ENCODE assay signal across 8 cellular contexts in the genomic region with DNA sequence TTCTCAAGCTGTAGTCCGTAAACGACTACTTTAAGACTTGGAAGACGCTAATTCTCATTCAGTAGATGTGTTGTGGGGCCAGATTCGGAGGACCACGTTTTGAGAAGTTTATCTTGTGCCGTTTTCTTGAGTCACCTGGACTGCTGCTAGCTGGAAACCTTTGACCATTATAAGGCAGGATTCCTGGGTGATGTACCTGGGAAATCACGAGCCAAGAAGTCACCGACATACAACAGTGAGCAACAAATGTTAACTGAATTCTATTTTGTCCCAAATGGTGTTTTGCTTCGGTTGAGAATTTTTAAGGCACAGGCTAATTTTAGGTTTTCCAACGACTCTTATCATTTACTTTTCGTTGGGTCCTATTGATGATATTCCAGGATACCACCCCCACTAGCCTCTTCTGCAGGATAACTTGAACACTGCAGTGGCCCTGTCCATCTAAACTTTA.
DNase-seq lines count a peak whose midpoint lies in the region; ATAC-seq and TF ChIP-seq lines count a peak whose summit lies in the region.

No MANE protein-coding gene starts in this region.

- H3K9me3 Mint-ChIP-seq in Caco-2 (ENCODE audit: unreplicated experiment): no peaks in the 10 kb centered on the region

- H3K27me3 ChIP-seq in Caco-2 (replicated peaks; ENCODE audit: control insufficient read depth, insufficient read depth, low read length) (no peaks in the 10 kb centered on the region), esophagus (ENCODE audit: control insufficient read depth in 1 of 2, insufficient read depth in 2 of 2, low read length in 2 of 2) (no peaks in the 10 kb centered on the region), parathyroid adenoma (ENCODE audit: control insufficient read depth, insufficient read depth, low read length) (no peaks in the 10 kb centered on the region)

- H3K9me3 ChIP-seq in Caco-2 (no peaks in the 10 kb centered on the region), KOPT-K1 (ENCODE audit: insufficient read depth, low read length, poor library complexity, severe bottlenecking) (no peaks in the 10 kb centered on the region), esophagus (ENCODE audit: control insufficient read depth in 2 of 2, insufficient read depth in 1 of 2, low read depth in 1 of 2, low read length in 1 of 2) (no peaks in the 10 kb centered on the region), parathyroid adenoma (ENCODE audit: control insufficient read depth, low read length) (no peaks in the 10 kb centered on the region)

- H3K36me3 ChIP-seq in Caco-2 (ENCODE audit: control insufficient read depth, insufficient read depth, low read length): no peaks in the 10 kb centered on the region
- no peaks in the 10 kb centered on the region for H3K36me3 ChIP-seq in KOPT-K1 (ENCODE audit: insufficient read depth, low read length)
- H3K36me3 ChIP-seq in esophagus (ENCODE audit: control insufficient read depth in 2 of 2, insufficient read depth in 2 of 2, low read length in 1 of 2): no peaks in the 10 kb centered on the region
- no peaks in the 10 kb centered on the region for H3K36me3 ChIP-seq in parathyroid adenoma (ENCODE audit: control insufficient read depth, insufficient read depth, low read length)

- CTCF ChIA-PET in Caco-2 (lab: Charles Lee): interaction anchor here (1.6 to 1.8 kb wide), 2 partner anchors 14 to 21 kb away, joined by 7 to 12 read pairs; a partner anchor contains a TSS

- peaks cover 13% of the 10 kb centered on the region for H3K36me3 Mint-ChIP-seq in Caco-2 (ENCODE audit: insufficient read depth, unreplicated experiment)

- H3K4me2 ChIP-seq in parathyroid adenoma (ENCODE audit: low read length): peak overlapping the region; percentile 61

- H3K4me1 Mint-ChIP-seq in Caco-2 (ENCODE audit: low read depth, unreplicated experiment): peaks cover 19% of the 10 kb centered on the region

- H3K27ac Mint-ChIP-seq in Caco-2 (ENCODE audit: unreplicated experiment): no peak overlapping the region

- 1 to 4% methylated on average over 11 of the region's 11 CpGs for WGBS in esophagus, 2 donors

- H3K27me3 Mint-ChIP-seq in Caco-2 (ENCODE audit: insufficient read depth, unreplicated experiment): no peaks in the 10 kb centered on the region

- intact Hi-C loops in Caco-2 (cut with micrococcal nuclease; ENCODE audit: unreplicated experiment): loop anchor here (1.0 to 10.0 kb wide), 10 partner anchors 14 to 1563 kb away; a partner anchor contains a TSS

- TF ChIP-seq CTCF in Caco-2 (IDR thresholded peaks at IDR 0.05; ENCODE audit: insufficient read depth in 1 of 2, low read depth in 1 of 2, low read length in 1 of 2, severe bottlenecking in 1 of 2, unreplicated experiment in 1 of 2) (no peak), parathyroid adenoma (IDR thresholded peaks at IDR 0.05) (no peak)

- peak overlapping the region; percentile 50 for H3K4me3 ChIP-seq in Caco-2 (ENCODE audit: low read depth, low read length)
- H3K4me3 ChIP-seq in esophagus (ENCODE audit: low read depth in 1 of 2, low read length in 2 of 2): peak overlapping the region; percentile 22 to 68
- peak overlapping the region; percentile 51 for H3K4me3 ChIP-seq in parathyroid adenoma (ENCODE audit: low read depth, low read length)

- H3K4me3 Mint-ChIP-seq in Caco-2 (ENCODE audit: unreplicated experiment): no peak overlapping the region

- TSS peak; percentile 4 for BruUV-seq in Caco-2 (replicated peaks; lab: Mats Ljungman, UMichigan)

- no peak overlapping the region for H3K9ac ChIP-seq in parathyroid adenoma

- TF ChIP-seq POLR2A in erythroblast (IDR thresholded peaks at IDR 0.05; ENCODE audit: low read length): no peak

- H3K27ac ChIP-seq in KOPT-K1 (ENCODE audit: low read depth, low read length, poor library complexity, severe bottlenecking) (peak overlapping the region; percentile 99), esophagus (ENCODE audit: low read depth in 2 of 2, low read length in 1 of 2) (peak overlapping the region; percentile 93), parathyroid adenoma (peak overlapping the region; percentile 43)

- DNase-seq in Caco-2 (no peak), OCI-M2 (lab: John Stamatoyannopoulos, UW; ENCODE audit: unreplicated experiment) (no peak), erythroblast (lab: John Stamatoyannopoulos, UW) (no peak)

- peak overlapping the region; percentile 44 for H2AFZ ChIP-seq in parathyroid adenoma

- H3K4me1 ChIP-seq in Caco-2 (peaks cover 19% of the 10 kb centered on the region), esophagus (ENCODE audit: control insufficient read depth in 2 of 2, insufficient read depth in 2 of 2, low read length in 1 of 2) (no peaks in the 10 kb centered on the region), parathyroid adenoma (no peaks in the 10 kb centered on the region)

- ATAC-seq in HG03565 (IDR thresholded peaks at IDR 0.05; ENCODE audit: unreplicated experiment) (no peak), GM21515 (IDR thresholded peaks at IDR 0.05; ENCODE audit: unreplicated experiment) (no peak)

- no peaks in the 10 kb centered on the region for H3K79me2 ChIP-seq in parathyroid adenoma

- POLR2A ChIA-PET in Caco-2 (lab: Charles Lee): interaction anchor here (0.5 to 7.3 kb wide), 14 partner anchors 13 to 1621 kb away, joined by 3 to 182 read pairs (median 22); a partner anchor contains a TSS

Comparison
In these comparisons a context has a peak if more than half of its experiments do, and no peak if none do; other contexts are left out.
1. H3K27ac ChIP-seq: peak in every context shown above with its lines; median percentile 99 in KOPT-K1; 93 in esophagus; 43 in parathyroid adenoma.